In the genomic region with DNA sequence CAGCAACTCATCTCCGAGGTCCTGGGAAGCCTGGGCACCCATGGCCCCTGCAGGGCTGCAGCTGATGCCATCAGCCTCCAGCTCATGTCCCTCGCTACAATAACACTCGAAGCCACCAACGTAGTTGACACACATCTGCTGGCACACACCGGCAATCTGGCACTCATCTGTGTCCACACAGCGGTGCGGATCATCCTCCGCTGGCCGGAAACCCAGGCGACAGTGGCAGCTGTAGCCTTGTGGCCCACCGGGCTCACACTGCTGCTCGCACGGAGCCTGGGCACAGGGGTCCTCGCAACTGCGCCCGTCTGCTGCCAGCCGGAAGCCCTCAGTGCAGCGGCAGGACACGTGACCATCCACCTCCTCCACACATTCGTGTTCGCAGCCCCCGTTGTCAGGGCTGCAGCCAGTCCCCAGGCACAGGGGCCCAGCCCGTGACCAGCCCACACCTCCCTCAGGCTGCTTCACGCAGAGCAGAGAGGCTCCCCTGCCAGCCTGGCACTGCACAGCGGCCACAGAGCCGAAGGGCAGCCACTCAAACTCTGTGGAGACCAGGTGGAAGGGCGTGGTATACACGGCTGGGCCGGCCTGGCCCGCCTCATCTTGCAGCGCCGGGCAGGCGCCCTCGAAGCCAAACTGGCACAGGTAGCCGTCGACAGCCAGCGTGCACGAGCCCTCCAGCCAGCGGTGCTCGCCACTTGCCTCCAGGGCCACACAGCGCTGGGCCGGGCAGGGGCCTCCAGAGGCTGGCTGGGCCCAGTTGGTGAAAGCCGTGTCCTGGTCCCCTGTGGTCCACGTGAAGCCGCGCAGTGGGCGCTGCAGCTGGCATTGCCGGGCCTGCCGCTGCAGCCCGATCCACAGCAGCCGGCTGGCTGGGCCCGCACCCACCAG, we compare ENCODE assay signal across 8 cellular contexts. TPM values are rescaled to one million over a fixed set of nuclear protein-coding genes. Genes with fewer than 3 reads are reported as not detected.
DNase-seq lines count a peak whose midpoint lies in the region; ATAC-seq and TF ChIP-seq lines count a peak whose summit lies in the region.
"Had no signal": no experiment of that assay in that cellular context is flagged by ENCODE, and none has a peak within 500 bp of the region (broad histone marks: within the 10 kb centered on the region; RNA-seq: fewer than 3 reads in every experiment).

No MANE protein-coding gene starts in this region.

- H3K9me3 ChIP-seq in BE2C = no peaks in the 10 kb centered on the region

- peaks cover 26% of the 10 kb centered on the region for H3K4me1 Mint-ChIP-seq in WTC11
- H3K4me1 Mint-ChIP-seq in mesothelial cell of epicardium = peaks cover 48% of the 10 kb centered on the region
- H3K4me1 Mint-ChIP-seq in immature natural killer cell = peaks cover 16 to 33% of the 10 kb centered on the region in 2 donors

- H3K4me3 ChIP-seq in BE2C (ENCODE audit: low read depth, low read length) = peak overlapping the region; percentile 59

- no peak for TF ChIP-seq CTCF in BE2C (IDR thresholded peaks at IDR 0.05; ENCODE audit: low read depth, low read length)
- TF ChIP-seq CTCF in WTC11 (IDR thresholded peaks at IDR 0.05) = no peak
- TF ChIP-seq CTCF in mesothelial cell of epicardium (IDR thresholded peaks at IDR 0.05; ENCODE audit: unreplicated experiment) = no peak
- TF ChIP-seq CTCF in GM10266 (IDR thresholded peaks at IDR 0.05; ENCODE audit: control insufficient read depth, insufficient read depth, low read depth, missing control alignments) = no peak

- H3K4me3 Mint-ChIP-seq in WTC11 (no peak overlapping the region), mesothelial cell of epicardium (peak overlapping the region; percentile 84), immature natural killer cell (no peak overlapping the region)

- H3K27ac Mint-ChIP-seq in WTC11 (no peak overlapping the region; the same call in 1 of the 2 replicates), mesothelial cell of epicardium (peak overlapping the region; percentile 89), immature natural killer cell (peak overlapping the region in 1 of 6 donors; percentile 73)

- no peaks in the 10 kb centered on the region for H3K36me3 ChIP-seq in BE2C

- POLR2A ChIA-PET in WTC11 (lab: Charles Lee) = interaction anchor here (0.5 to 1.2 kb wide), 8 partner anchors 16 to 1939 kb away, joined by 3 to 13 read pairs (median 4); partner anchors contain the start of gene SLC29A2

- H3K36me3 Mint-ChIP-seq in WTC11 (peaks cover 20% of the 10 kb centered on the region), mesothelial cell of epicardium (no peaks in the 10 kb centered on the region), immature natural killer cell (no peaks in the 10 kb centered on the region)
- H3K36me3 Mint-ChIP-seq: stimulated activated naive B cell treated with anti-CD40 and anti-IgM and Interleukin-4, amounts not matched to agents 10 μg/mL and 1 μg/mL and 100 μg/mL, for 72 hours had no signal

- no peak for DNase-seq in BE2C
- no peak for DNase-seq in WTC11 (ENCODE audit: low spot score)
- no peak for DNase-seq in mesothelial cell of epicardium (ENCODE audit: low spot score in 2 of 2, unreplicated experiment in 2 of 2)
- DNase-seq in GM10266 (ENCODE audit: extremely low spot score) = no peak
- DNase-seq in globus pallidus (ENCODE audit: low spot score) = no peak
- DNase-seq in immature natural killer cell = no peak
- DNase-seq: NCI-H446 treated with DMSO at 0.1 percent for 48 hours; stimulated activated naive B cell treated with anti-CD40 and anti-IgM and Interleukin-4, amounts not matched to agents 10 μg/mL and 1 μg/mL and 100 μg/mL, for 72 hours had no signal

- CTCF ChIA-PET in WTC11 (lab: Charles Lee) = interaction anchor here (0.5 to 3.4 kb wide), 18 partner anchors 11 to 362 kb away, joined by 3 to 31 read pairs (median 4); partner anchors contain the start of genes B4GAT1, MRPL11, RIN1 and TMEM151A

- no peaks in the 10 kb centered on the region for H3K27me3 ChIP-seq in BE2C

- H3K9me3 Mint-ChIP-seq in WTC11 (peaks cover 20% of the 10 kb centered on the region), mesothelial cell of epicardium (peaks cover 6% of the 10 kb centered on the region), immature natural killer cell (peaks cover 0 to 5% (median 2%) of the 10 kb centered on the region in 6 donors)
- H3K9me3 Mint-ChIP-seq: stimulated activated naive B cell treated with anti-CD40 and anti-IgM and Interleukin-4, amounts not matched to agents 10 μg/mL and 1 μg/mL and 100 μg/mL, for 72 hours had no signal

- no peak for ATAC-seq in WTC11
- ATAC-seq: stimulated activated naive B cell treated with anti-CD40 and anti-IgM and Interleukin-4, amounts not matched to agents 10 μg/mL and 1 μg/mL and 100 μg/mL, for 72 hours had no signal

- H3K4me1 ChIP-seq in BE2C = peaks cover 40% of the 10 kb centered on the region

- H3K27me3 Mint-ChIP-seq in WTC11 (ENCODE audit: low read depth) (peaks cover 22% of the 10 kb centered on the region), mesothelial cell of epicardium (ENCODE audit: low read depth) (no peaks in the 10 kb centered on the region), immature natural killer cell (ENCODE audit: low read depth in 3 of 3) (peaks cover 12 to 25% (median 17%) of the 10 kb centered on the region in 3 donors)
- H3K27me3 Mint-ChIP-seq: stimulated activated naive B cell treated with anti-CD40 and anti-IgM and Interleukin-4, amounts not matched to agents 10 μg/mL and 1 μg/mL and 100 μg/mL, for 72 hours had no signal

TF ChIP-seq in WTC11, 78 proteins besides CTCF, POLR2A, EP300 and RAD21:
- TF ChIP-seq FOXP4 (CRISPR knock-in tag; IDR thresholded peaks at IDR 0.05) (no peak), USF1 (CRISPR knock-in tag; IDR thresholded peaks at IDR 0.05) (0 out of 2 replicates have a peak, but pooled peaks have one; percentile 27)

RNA-seq across cellular contexts. Expression of gene CD248, which starts 0.7 kb away (rescaled TPM):
- 93.0 TPM for polyA plus RNA-seq in BE2C (2012; ENCODE audit: insufficient read depth, insufficient read length, low read depth)
- total RNA-seq in WTC11 (2021) (2.6 to 2.8 TPM (median 2.7 TPM) in 3 replicates), mesothelial cell of epicardium (95.2 to 102 TPM (median 97.9 TPM) in 3 replicates)
- polyA plus RNA-seq in immature natural killer cell = not detected

RNA-seq across cellular contexts. Expression of gene RIN1, which starts 20.1 kb away (rescaled TPM):
- polyA plus RNA-seq in BE2C (2012; ENCODE audit: insufficient read depth, insufficient read length, low read depth) = 18.0 TPM
- 4.7 to 5.5 TPM (median 5.0 TPM) in 3 replicates for total RNA-seq in WTC11 (2021)
- 6.7 to 7.1 TPM (median 7.0 TPM) in 3 replicates for total RNA-seq in mesothelial cell of epicardium
- polyA plus RNA-seq in immature natural killer cell = under 1 TPM in 2 of 3 donors, not detected in 1; 0.17 to 0.20 TPM

RNA-seq across cellular contexts. Expression of gene TMEM151A, which starts 24.5 kb away (rescaled TPM):
- 16.8 TPM for polyA plus RNA-seq in BE2C (2012; ENCODE audit: insufficient read depth, insufficient read length, low read depth)
- 2.2 to 2.3 TPM (median 2.3 TPM) in 3 replicates for total RNA-seq in WTC11 (2021)
- 1.3 to 1.8 TPM (median 1.6 TPM) in 3 replicates for total RNA-seq in mesothelial cell of epicardium
- polyA plus RNA-seq in immature natural killer cell = not detected

RNA-seq across cellular contexts. Expression of gene YIF1A, which starts 27.2 kb away (rescaled TPM):
- polyA plus RNA-seq in BE2C (2012; ENCODE audit: insufficient read depth, insufficient read length, low read depth) = 314 TPM
- total RNA-seq in WTC11 (2021) = 86.0 to 86.9 TPM (median 86.4 TPM) in 3 replicates
- total RNA-seq in mesothelial cell of epicardium = 66.8 to 74.0 TPM (median 71.2 TPM) in 3 replicates
- polyA plus RNA-seq in immature natural killer cell = 10 to 100 TPM; 55.7 to 85.2 (median 62.1) TPM

RNA-seq across cellular contexts. Expression of gene BRMS1, which starts 28.7 kb away (rescaled TPM):
- 109 TPM for polyA plus RNA-seq in BE2C (2012; ENCODE audit: insufficient read depth, insufficient read length, low read depth)
- total RNA-seq in WTC11 (2021) = 37.0 to 44.5 TPM (median 40.8 TPM) in 3 replicates
- 25.0 to 27.1 TPM (median 26.5 TPM) in 3 replicates for total RNA-seq in mesothelial cell of epicardium
- polyA plus RNA-seq in immature natural killer cell = 10 to 100 TPM; 69.3 to 79.8 (median 76.3) TPM

Comparison
In these comparisons a context has a peak if more than half of its experiments do, and no peak if none do; other contexts are left out.
1. RNA of gene CD248, which starts 0.7 kb away (total RNA-seq): 95.2 to 102 TPM in mesothelial cell of epicardium; 2.6 to 2.8 TPM in WTC11; every median in the first group is over 10 times any median in the second.